Comparison of ENCODE assay signal across 30 cellular contexts in genomic region chr1:229487181-229487580, GRCh38. TPM values are rescaled to one million over a fixed set of nuclear protein-coding genes. Genes with fewer than 3 reads are reported as not detected.
"Had no signal": no experiment of that assay in that cellular context is flagged by ENCODE, and none has a peak within 500 bp of the region (broad histone marks: within the 10 kb centered on the region; RNA-seq: fewer than 3 reads in every experiment).

No MANE protein-coding gene starts in this region.

- H3K4me1 Mint-ChIP-seq: activated CD4-positive, alpha-beta memory T cell treated with anti-CD3 and anti-CD28 coated beads, Interleukin-2, amount 10 ng/mL, durations not matched to agents 7 days and 5 days; activated naive CD8-positive, alpha-beta T cell treated with anti-CD3 and anti-CD28 coated beads, Interleukin-2, amount 50 U/mL, for 24 hours had no signal

- H2AFZ ChIP-seq: PC-9 had no signal

- FAIRE-seq: bronchial epithelial cell had no signal

- H3K27me3 Mint-ChIP-seq: activated CD4-positive, alpha-beta memory T cell treated with anti-CD3 and anti-CD28 coated beads, Interleukin-2, amount 10 ng/mL, durations not matched to agents 7 days and 5 days; activated naive CD8-positive, alpha-beta T cell; activated naive CD8-positive, alpha-beta T cell treated with anti-CD3 and anti-CD28 coated beads, Interleukin-2, amount 50 U/mL, for 24 hours; brain had no signal

- H3K4me3 Mint-ChIP-seq: activated CD4-positive, alpha-beta memory T cell treated with anti-CD3 and anti-CD28 coated beads, Interleukin-2, amount 10 ng/mL, durations not matched to agents 7 days and 5 days; activated naive CD4-positive, alpha-beta T cell treated with anti-CD3 and anti-CD28 coated beads for 36 hours; activated naive CD8-positive, alpha-beta T cell; activated naive CD8-positive, alpha-beta T cell treated with anti-CD3 and anti-CD28 coated beads, Interleukin-2, amount 50 U/mL, for 24 hours; brain had no signal

- H3K9me3 Mint-ChIP-seq: activated CD4-positive, alpha-beta memory T cell treated with anti-CD3 and anti-CD28 coated beads, Interleukin-2, amount 10 ng/mL, durations not matched to agents 7 days and 5 days; activated naive CD4-positive, alpha-beta T cell treated with anti-CD3 and anti-CD28 coated beads for 36 hours; activated naive CD8-positive, alpha-beta T cell treated with anti-CD3 and anti-CD28 coated beads, Interleukin-2, amount 50 U/mL, for 24 hours; activated T-helper 2 cell treated with anti-CD3 and anti-CD28 coated beads, Interferon-gamma antibody, Interleukin-2, Interleukin-4, amounts not matched to agents 10 μg/mL and 5 μg/mL and 100 μg/mL, durations not matched to agents 14 hours and 24 hours and 36 hours; brain had no signal

- H3K4me3 ChIP-seq: PC-9 had no signal

- ATAC-seq: activated naive CD8-positive, alpha-beta T cell treated with anti-CD3 and anti-CD28 coated beads, Interleukin-2, amount 50 U/mL, for 24 hours had no signal

- DNase-seq: activated CD4-positive, alpha-beta memory T cell treated with anti-CD3 and anti-CD28 coated beads, Interleukin-2, amount 10 ng/mL, durations not matched to agents 7 days and 5 days; activated CD4-positive, alpha-beta T cell treated with anti-CD3 and anti-CD28 coated beads for 1 hour; activated CD4-positive, alpha-beta T cell treated with anti-CD3 and anti-CD28 coated beads for 48 hours; activated CD4-positive, CD25-positive, alpha-beta regulatory T cell; activated gamma-delta T cell treated with Interleukin-2 at 50 U/mL for 16 hours; activated naive CD4-positive, alpha-beta T cell treated with anti-CD3 and anti-CD28 coated beads for 36 hours; activated naive CD8-positive, alpha-beta T cell treated with anti-CD3 and anti-CD28 coated beads, Interleukin-2, amount 50 U/mL, for 24 hours; anterior cingulate cortex; caudate nucleus; cerebellar nuclear complex; Karpas-422; KBM-7; NCI-H1436 treated with DMSO at 0.1 percent for 48 hours; NCI-H1694 treated with DMSO at 0.1 percent for 48 hours; NCI-H2029; NCI-H510A; NCI-H526; NCI-H748 treated with DMSO at 0.1 percent for 48 hours; NK-92 treated with Interleukin-12 subunit alpha and Interleukin-12 subunit beta, amount 100 ng/mL, for 24 hours; PC-9; Right ventricle myocardium superior; T1000; WERI-Rb-1 had no signal

- H3K27ac ChIP-seq: PC-9, WERI-Rb-1 had no signal

- H3K4me2 ChIP-seq: PC-9 had no signal

- H3K27ac Mint-ChIP-seq: activated naive CD4-positive, alpha-beta T cell treated with anti-CD3 and anti-CD28 coated beads for 36 hours; activated naive CD8-positive, alpha-beta T cell treated with anti-CD3 and anti-CD28 coated beads, Interleukin-2, amount 50 U/mL, for 24 hours; activated T-helper 2 cell treated with anti-CD3 and anti-CD28 coated beads, Interferon-gamma antibody, Interleukin-2, Interleukin-4, amounts not matched to agents 10 μg/mL and 5 μg/mL and 100 μg/mL, durations not matched to agents 14 hours and 24 hours and 36 hours; brain had no signal

RNA-seq across cellular contexts. Expression of gene ACTA1, which starts 53.3 kb away (rescaled TPM):
- total RNA-seq: activated CD4-positive, alpha-beta memory T cell treated with anti-CD3 and anti-CD28 coated beads, Interleukin-2, amount 10 ng/mL, durations not matched to agents 7 days and 5 days; activated naive CD4-positive, alpha-beta T cell treated with anti-CD3 and anti-CD28 coated beads for 36 hours; activated T-helper 2 cell treated with anti-CD3 and anti-CD28 coated beads, Interferon-gamma antibody, Interleukin-2, Interleukin-4, amounts not matched to agents 10 μg/mL and 5 μg/mL and 100 μg/mL, durations not matched to agents 14 hours and 24 hours and 36 hours; bronchial epithelial cell; MCF 10A; OCI-LY7; PC-9; T-helper 2 cell treated with Interferon-gamma antibody and Interleukin-4, amounts not matched to agents 100 ng/mL and 5 ng/mL, for 36 hours had no signal
